ENCODE assay signal across 8 cellular contexts in the genomic region with DNA sequence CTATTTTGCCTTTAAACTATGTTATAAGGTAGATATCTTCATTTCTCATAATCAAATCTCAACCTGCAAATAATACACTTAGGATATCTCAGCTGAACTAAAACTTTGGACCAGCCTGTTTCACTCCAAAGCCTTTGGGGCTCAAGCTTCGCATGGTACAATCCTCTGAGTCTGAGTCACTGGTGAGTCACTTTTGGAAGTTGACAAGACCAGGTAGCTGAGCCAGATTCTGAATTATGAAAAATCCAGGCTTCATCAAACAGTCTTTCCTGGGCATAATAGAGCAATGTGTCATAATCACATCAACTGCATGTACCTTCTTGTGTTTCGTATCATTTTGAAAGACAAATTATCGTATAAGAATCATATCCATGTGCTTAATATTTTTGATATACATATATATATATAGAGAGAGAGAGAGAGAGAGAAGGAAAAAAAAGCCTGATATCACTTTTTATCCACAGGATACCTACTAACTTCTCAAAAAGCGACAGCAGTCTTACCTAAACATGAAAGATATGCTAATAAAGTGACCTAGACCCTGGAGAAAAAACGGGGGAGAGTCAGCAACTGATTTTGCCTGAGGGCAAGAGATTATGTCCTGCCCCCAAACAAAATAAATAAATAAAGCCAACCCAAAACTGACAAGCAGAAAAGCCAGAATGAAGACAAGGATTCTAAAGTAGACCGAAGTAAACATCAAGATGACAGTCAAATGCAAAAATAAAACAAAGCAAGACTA.
DNase-seq lines count a peak whose midpoint lies in the region; ATAC-seq and TF ChIP-seq lines count a peak whose summit lies in the region.

No MANE protein-coding gene starts in this region.

- no peaks in the 10 kb centered on the region for H3K9me2 ChIP-seq in HCT116 (ENCODE audit: insufficient read depth)

- no peak overlapping the region for H3K4me3 Mint-ChIP-seq in stimulated activated naive B cell treated with anti-CD40 and anti-IgM and Interleukin-4, amounts not matched to agents 10 μg/mL and 1 μg/mL and 100 μg/mL, for 72 hours
- H3K4me3 Mint-ChIP-seq in natural killer cell, result no peak overlapping the region

- H3K27ac Mint-ChIP-seq in stimulated activated naive B cell treated with anti-CD40 and anti-IgM and Interleukin-4, amounts not matched to agents 10 μg/mL and 1 μg/mL and 100 μg/mL, for 72 hours, result no peak overlapping the region
- no peak overlapping the region for H3K27ac Mint-ChIP-seq in natural killer cell

- no TSS peak for BruUV-seq in HCT116 (replicated peaks; lab: Mats Ljungman, UMichigan)

- peak; percentile 89 for DNase-seq in HCT116 (ENCODE audit: low read depth, low spot score)
- peak; percentile 37 for DNase-seq in T1000 (lab: John Stamatoyannopoulos, UW)
- DNase-seq in heart left ventricle, result peak in 2 of 5 donors; percentile 24 to 58
- DNase-seq in smooth muscle cell (lab: John Stamatoyannopoulos, UW; ENCODE audit: unreplicated experiment), result no peak
- no peak for DNase-seq in HuH-7 (ENCODE audit: low spot score)
- no peak for DNase-seq in GM19240 (ENCODE audit: insufficient read length, low spot score)
- no peak for DNase-seq in stimulated activated naive B cell treated with anti-CD40 and anti-IgM and Interleukin-4, amounts not matched to agents 10 μg/mL and 1 μg/mL and 100 μg/mL, for 72 hours
- DNase-seq in natural killer cell, result no peak

- H3K4me3 ChIP-seq in HCT116 (replicated peaks in 1 of 2; ENCODE audit: low read depth in 1 of 2, low read length in 2 of 2) (peak overlapping the region; percentile 19 to 37), heart left ventricle (no peak overlapping the region), smooth muscle cell (no peak overlapping the region)

- WGBS in heart left ventricle, 4 donors, result 59 to 70% (median 65%) methylated on average over 6 of the region's 6 CpGs
- 36% methylated on average over 6 of the region's 6 CpGs for WGBS in smooth muscle cell (ENCODE audit: low lambda C conversion rate)

- TF ChIP-seq CTCF in HCT116 (IDR thresholded peaks at IDR 0.05 in 2 of 3, conservative IDR thresholded peaks at IDR 0.05 in 1 of 3; ENCODE audit: borderline replicate concordance in 1 of 3, insufficient read depth in 1 of 3, low read depth in 2 of 3, low read length in 2 of 3), result no peak
- TF ChIP-seq CTCF in heart left ventricle (IDR thresholded peaks at IDR 0.05), result no peak
- no peak for TF ChIP-seq CTCF in smooth muscle cell (IDR thresholded peaks at IDR 0.05; ENCODE audit: borderline replicate concordance, insufficient read depth, poor library complexity, severe bottlenecking)
- TF ChIP-seq CTCF in natural killer cell (IDR thresholded peaks at IDR 0.05), result no peak

- intact Hi-C loops in HCT116 (cut with micrococcal nuclease), result loop anchor here (5.0 kb wide), 1 partner anchor 265 kb away; a partner anchor contains a TSS
- intact Hi-C loops in heart left ventricle (cut with DNase I), result loop anchor here in 3 of 10 donors (5.0 to 10.0 kb wide), 5 partner anchors 55 to 352 kb away; a partner anchor contains a TSS
- intact Hi-C loops in natural killer cell (cut with micrococcal nuclease), result no loop called here

- H3K4me2 ChIP-seq in HCT116 (ENCODE audit: low read length) (peak overlapping the region; percentile 70), smooth muscle cell (peak overlapping the region; percentile 50)

- H3K4me1 Mint-ChIP-seq in stimulated activated naive B cell treated with anti-CD40 and anti-IgM and Interleukin-4, amounts not matched to agents 10 μg/mL and 1 μg/mL and 100 μg/mL, for 72 hours, result peaks cover 2 to 8% of the 10 kb centered on the region in 2 donors
- H3K4me1 Mint-ChIP-seq in natural killer cell, result peaks cover 3 to 5% of the 10 kb centered on the region in 2 donors

- peak; percentile 31; the same call in 1 of the 2 replicates for TF ChIP-seq RAD21 in HCT116 (IDR thresholded peaks at IDR 0.05; ENCODE audit: low read depth)

- no peaks in the 10 kb centered on the region for H4K20me1 ChIP-seq in HCT116 (ENCODE audit: insufficient read depth)
- no peaks in the 10 kb centered on the region for H4K20me1 ChIP-seq in smooth muscle cell (ENCODE audit: low read depth)

- CTCF ChIA-PET in HCT116 (lab: Charles Lee), result no interaction called here

- RAD21 ChIA-PET in HCT116 (lab: Charles Lee; ENCODE audit: low non-redundant PET in 1 of 2, low total read pairs in 2 of 2, uncharacterized antibody in 2 of 2, unreplicated experiment in 2 of 2), result no interaction called here

- peak overlapping the region; percentile 92 for H2AFZ ChIP-seq in HCT116 (ENCODE audit: low read depth, low read length, poor library complexity, severe bottlenecking)
- no peak overlapping the region for H2AFZ ChIP-seq in smooth muscle cell (ENCODE audit: low read depth)

- no peaks in the 10 kb centered on the region for H3K27me3 Mint-ChIP-seq in stimulated activated naive B cell treated with anti-CD40 and anti-IgM and Interleukin-4, amounts not matched to agents 10 μg/mL and 1 μg/mL and 100 μg/mL, for 72 hours
- H3K27me3 Mint-ChIP-seq in natural killer cell (ENCODE audit: low read depth in 2 of 2), result peaks cover 0 to 16% of the 10 kb centered on the region in 2 donors

- no peaks in the 10 kb centered on the region for H3K9me3 ChIP-seq in HCT116 (ENCODE audit: control insufficient read depth in 1 of 2, insufficient read depth in 1 of 2, low read depth in 1 of 2, low read length in 2 of 2)
- H3K9me3 ChIP-seq in heart left ventricle, result no peaks in the 10 kb centered on the region
- no peaks in the 10 kb centered on the region for H3K9me3 ChIP-seq in smooth muscle cell (replicated peaks; ENCODE audit: low read depth)

- H3K4me1 ChIP-seq in HCT116 (ENCODE audit: control insufficient read depth in 1 of 2, insufficient read depth in 2 of 2, low read length in 2 of 2) (peaks cover 17 to 51% of the 10 kb centered on the region in 2 experiments), heart left ventricle (peaks cover 0 to 32% (median 16%) of the 10 kb centered on the region in 12 donors), smooth muscle cell (ENCODE audit: low read depth) (peaks cover 25% of the 10 kb centered on the region)

- no peaks in the 10 kb centered on the region for H3K36me3 Mint-ChIP-seq in stimulated activated naive B cell treated with anti-CD40 and anti-IgM and Interleukin-4, amounts not matched to agents 10 μg/mL and 1 μg/mL and 100 μg/mL, for 72 hours
- no peaks in the 10 kb centered on the region for H3K36me3 Mint-ChIP-seq in natural killer cell

- H3K27me3 ChIP-seq in HCT116 (ENCODE audit: insufficient read depth, low read length) (no peaks in the 10 kb centered on the region), heart left ventricle (no peaks in the 10 kb centered on the region), smooth muscle cell (ENCODE audit: low read depth) (no peaks in the 10 kb centered on the region)

- H3K36me3 ChIP-seq in HCT116 (ENCODE audit: control insufficient read depth in 1 of 2, insufficient read depth in 2 of 2, low read length in 2 of 2) (no peaks in the 10 kb centered on the region), heart left ventricle (no peaks in the 10 kb centered on the region), smooth muscle cell (ENCODE audit: low read depth) (no peaks in the 10 kb centered on the region)

- POLR2A ChIA-PET in HCT116 (lab: Charles Lee), result no interaction called here

- H3K9me3 Mint-ChIP-seq in stimulated activated naive B cell treated with anti-CD40 and anti-IgM and Interleukin-4, amounts not matched to agents 10 μg/mL and 1 μg/mL and 100 μg/mL, for 72 hours, result peaks cover 0 to 4% of the 10 kb centered on the region in 2 donors
- no peaks in the 10 kb centered on the region for H3K9me3 Mint-ChIP-seq in natural killer cell

- H3F3A ChIP-seq in smooth muscle cell (ENCODE audit: low read depth), result peaks cover 3% of the 10 kb centered on the region

- H3K79me2 ChIP-seq in HCT116 (ENCODE audit: insufficient read depth, low read length) (no peaks in the 10 kb centered on the region), smooth muscle cell (ENCODE audit: low read depth) (no peaks in the 10 kb centered on the region)

- peak overlapping the region; percentile 39 for H3K9ac ChIP-seq in HCT116 (ENCODE audit: low read length)
- H3K9ac ChIP-seq in smooth muscle cell (ENCODE audit: low read depth), result peak overlapping the region; percentile 50

- ATAC-seq in HCT116, result peak; percentile 94
- ATAC-seq in heart left ventricle, result peak; percentile 80 to 95 (median 94)
- no peak for ATAC-seq in stimulated activated naive B cell treated with anti-CD40 and anti-IgM and Interleukin-4, amounts not matched to agents 10 μg/mL and 1 μg/mL and 100 μg/mL, for 72 hours (replicated peaks)
- no peak for ATAC-seq in natural killer cell

- TF ChIP-seq POLR2A in HCT116 (IDR thresholded peaks at IDR 0.05; ENCODE audit: borderline replicate concordance, extremely low read depth, insufficient read depth, insufficient read length), result no peak
- TF ChIP-seq POLR2A in heart left ventricle (IDR thresholded peaks at IDR 0.05), result no peak

- H3K27ac ChIP-seq in HCT116 (ENCODE audit: low read depth, low read length), result peak overlapping the region; percentile 69; the same call in 1 of the 2 replicates
- H3K27ac ChIP-seq in heart left ventricle, result peak overlapping the region; percentile 6 to 70 (median 51)
- H3K27ac ChIP-seq in smooth muscle cell (ENCODE audit: low read depth), result peak overlapping the region; percentile 91

TF ChIP-seq in HCT116, 20 proteins besides CTCF, POLR2A, EP300 and RAD21 (continues in another document):
- TF ChIP-seq POLR2AphosphoS5 (IDR thresholded peaks at IDR 0.05; ENCODE audit: low read depth, low read length) (peak; percentile 44; the same call in 1 of the 2 replicates), SP1 (IDR thresholded peaks at IDR 0.05; ENCODE audit: low read depth) (peak; percentile 67), ELF1 (IDR thresholded peaks at IDR 0.05; ENCODE audit: borderline replicate concordance, low read depth) (no peak), EGR1 (IDR thresholded peaks at IDR 0.05; ENCODE audit: low read depth) (no peak), CBX3 (IDR thresholded peaks at IDR 0.05; ENCODE audit: low read depth) (peak; percentile 84), ZNF274 (IDR thresholded peaks at IDR 0.05; ENCODE audit: low read depth, low read length) (no peak)
- TF ChIP-seq, protein P1, sequence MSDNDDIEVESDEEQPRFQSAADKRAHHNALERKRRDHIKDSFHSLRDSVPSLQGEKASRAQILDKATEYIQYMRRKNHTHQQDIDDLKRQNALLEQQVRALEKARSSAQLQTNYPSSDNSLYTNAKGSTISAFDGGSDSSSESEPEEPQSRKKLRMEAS (IDR thresholded peaks at IDR 0.05), result peak; percentile 49; the same call in 1 of the 2 replicates

Comparison
In these comparisons a context has a peak if more than half of its experiments do, and no peak if none do; other contexts are left out.
1. ATAC-seq: peak in HCT116 (single experiment) and heart left ventricle (4 of 4); none in stimulated activated naive B cell treated with anti-CD40 and anti-IgM and Interleukin-4, amounts not matched to agents 10 μg/mL and 1 μg/mL and 100 μg/mL, for 72 hours (0 of 2) and natural killer cell (0 of 3).
2. DNase-seq: peak in HCT116 (single experiment) and T1000 (single experiment); none in smooth muscle cell (single experiment), HuH-7 (single experiment), GM19240 (single experiment), stimulated activated naive B cell treated with anti-CD40 and anti-IgM and Interleukin-4, amounts not matched to agents 10 μg/mL and 1 μg/mL and 100 μg/mL, for 72 hours (single experiment) and natural killer cell (single experiment).
3. H3K4me3 ChIP-seq: peak in HCT116 (2 of 2); none in heart left ventricle (0 of 12) and smooth muscle cell (single experiment).
4. Peak in every context shown above with its lines, with median percentiles within 50 percentile points of each other: H3K27ac ChIP-seq.